In the genomic region with DNA sequence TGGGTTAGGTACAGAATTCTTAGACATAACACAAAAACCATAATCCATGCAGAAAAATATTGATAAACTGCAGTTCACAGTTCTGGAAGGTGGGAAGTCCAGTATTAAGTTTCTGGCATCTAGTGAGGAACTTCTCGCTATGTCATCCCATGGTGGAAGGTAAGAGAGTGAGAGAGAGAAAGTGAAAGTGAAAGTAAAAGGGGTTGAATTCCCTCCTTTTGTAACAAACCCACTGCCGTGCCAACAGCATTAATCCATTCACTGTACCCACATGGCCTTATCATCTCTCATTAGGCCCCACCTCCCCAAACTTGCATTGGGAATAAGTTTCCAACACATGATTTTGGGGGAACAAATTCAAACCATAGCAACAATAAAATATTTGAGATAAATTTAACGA, we compare ENCODE assay signal across 9 cellular contexts. TPM values are rescaled to one million over a fixed set of nuclear protein-coding genes. Genes with fewer than 3 reads are reported as not detected.
DNase-seq lines count a peak whose midpoint lies in the region; ATAC-seq and TF ChIP-seq lines count a peak whose summit lies in the region.
"Had no signal": no experiment of that assay in that cellular context is flagged by ENCODE, and none has a peak within 500 bp of the region (broad histone marks: within the 10 kb centered on the region; RNA-seq: fewer than 3 reads in every experiment).

No MANE protein-coding gene starts in this region.

- H3K27ac Mint-ChIP-seq in glutamatergic neuron (ENCODE audit: unreplicated experiment) = no peak overlapping the region

- no peaks in the 10 kb centered on the region for H3K4me1 ChIP-seq in psoas muscle

- H3K27ac ChIP-seq in coronary artery = no peak overlapping the region
- H3K27ac ChIP-seq in psoas muscle = no peak overlapping the region
- H3K27ac ChIP-seq in RWPE1 = no peak overlapping the region

- intact Hi-C loops in psoas muscle (cut with DNase I) = no loop called here

- CTCF ChIA-PET in RWPE1 (lab: Yijun Ruan, JAX) = no interaction called here

- POLR2A ChIA-PET in RWPE1 (lab: Yijun Ruan, JAX; ENCODE audit: low non-redundant PET) = no interaction called here

- peak overlapping the region; percentile 60 for H3K4me3 ChIP-seq in coronary artery
- H3K4me3 ChIP-seq in psoas muscle = peak overlapping the region; percentile 41

- TF ChIP-seq CTCF in coronary artery (IDR thresholded peaks at IDR 0.05) (no peak), psoas muscle (IDR thresholded peaks at IDR 0.05) (no peak), glutamatergic neuron (IDR thresholded peaks at IDR 0.05; ENCODE audit: partially characterized antibody, unreplicated experiment) (no peak), RWPE1 (conservative IDR thresholded peaks at IDR 0.05; ENCODE audit: low read depth) (no peak)

- peaks cover 4% of the 10 kb centered on the region for H3K36me3 Mint-ChIP-seq in glutamatergic neuron (ENCODE audit: unreplicated experiment)

- no peaks in the 10 kb centered on the region for H3K27me3 Mint-ChIP-seq in glutamatergic neuron (ENCODE audit: unreplicated experiment)

- H3K9me3 Mint-ChIP-seq in glutamatergic neuron (ENCODE audit: unreplicated experiment) = peaks cover 5% of the 10 kb centered on the region

- H3K4me3 Mint-ChIP-seq in glutamatergic neuron (ENCODE audit: unreplicated experiment) = no peak overlapping the region

- DNase-seq in SHP77 treated with DMSO at 0.1 percent for 48 hours (lab: John Stamatoyannopoulos, UW) (peak; percentile 1), SHP77 (lab: John Stamatoyannopoulos, UW) (no peak), NCI-H2029 (lab: John Stamatoyannopoulos, UW) (peak; percentile 9), coronary artery (ENCODE audit: low spot score) (no peak), psoas muscle (no peak), glutamatergic neuron (no peak), RWPE1 (ENCODE audit: low spot score) (no peak)
- DNase-seq: NCI-H1436 treated with DMSO at 0.1 percent for 48 hours had no signal

- no peaks in the 10 kb centered on the region for H3K27me3 ChIP-seq in psoas muscle (ENCODE audit: insufficient read depth in 3 of 3, low read length in 2 of 3)

- H3K9me3 ChIP-seq in psoas muscle = no peaks in the 10 kb centered on the region

- H3K36me3 ChIP-seq in psoas muscle (ENCODE audit: insufficient read depth in 1 of 2, low read depth in 1 of 2) = no peaks in the 10 kb centered on the region

- no peaks in the 10 kb centered on the region for H3K4me1 Mint-ChIP-seq in glutamatergic neuron (ENCODE audit: low read depth, unreplicated experiment)

- no peak for ATAC-seq in psoas muscle
- no peak for ATAC-seq in esophagus mucosa

- WGBS in psoas muscle, 3 donors = 50 to 54% (median 54%) methylated on average over 3 of the region's 3 CpGs

RNA-seq across cellular contexts. Expression of a gene that starts 17.1 kb away (rescaled TPM):
- total RNA-seq in psoas muscle = 1 to 10 TPM; 3.4 to 6.4 (median 3.9) TPM
- polyA plus RNA-seq in psoas muscle = 1 to 10 TPM; 3.1 to 8.2 (median 7.0) TPM
- 2.5 TPM for total RNA-seq in esophagus mucosa
- 3.4 TPM for total RNA-seq in glutamatergic neuron (ENCODE audit: unreplicated experiment)

RNA-seq across cellular contexts. Expression of a gene that starts 25.3 kb away (rescaled TPM):
- total RNA-seq in psoas muscle (10 to 100 TPM; 46.5 to 55.5 (median 50.5) TPM), esophagus mucosa (16.8 TPM), glutamatergic neuron (ENCODE audit: unreplicated experiment) (32.1 TPM)
- polyA plus RNA-seq in psoas muscle = 100 to 1,000 TPM in 1 of 3 donors, 10 to 100 TPM in 2; 69.9 to 145 (median 75.9) TPM

RNA-seq across cellular contexts. Expression of a gene that starts 48.9 kb away (rescaled TPM):
- 1 to 10 TPM; 3.5 to 5.3 (median 4.2) TPM for total RNA-seq in psoas muscle
- 1 to 10 TPM; 3.2 to 8.3 (median 7.1) TPM for polyA plus RNA-seq in psoas muscle
- 0.64 TPM for total RNA-seq in esophagus mucosa
- 4.1 TPM for total RNA-seq in glutamatergic neuron (ENCODE audit: unreplicated experiment)

Comparison
In these comparisons a context has a peak if more than half of its experiments do, and no peak if none do; other contexts are left out.
1. DNase-seq: peak in SHP77 treated with DMSO at 0.1 percent for 48 hours (single experiment) and NCI-H2029 (single experiment); none in SHP77 (0 of 2), coronary artery (single experiment), psoas muscle (0 of 2), glutamatergic neuron (single experiment) and RWPE1 (single experiment).